8 cellular contexts compared by ENCODE assay signal in the genomic region with DNA sequence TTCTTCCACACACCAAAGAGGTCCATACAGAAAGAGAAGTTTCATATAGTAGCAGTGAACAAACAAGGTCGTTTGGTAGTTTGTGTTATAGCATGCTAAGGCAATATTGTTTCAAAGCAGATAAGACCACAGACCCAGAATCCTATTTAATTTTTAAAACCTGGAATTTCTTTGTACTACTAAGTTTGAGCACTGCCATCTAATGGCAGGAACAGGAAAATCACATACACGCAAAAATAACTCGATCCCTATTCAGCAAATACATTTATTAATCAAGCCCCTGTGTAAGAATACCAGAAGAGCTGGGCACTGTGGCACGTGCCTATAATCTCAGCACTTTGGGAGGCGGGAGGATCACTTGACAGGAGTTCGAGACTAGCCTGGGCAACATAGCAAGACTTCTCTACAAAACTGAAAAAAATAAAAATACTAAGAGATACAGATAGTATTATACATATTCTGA. TPM values are rescaled to one million over a fixed set of nuclear protein-coding genes. Genes with fewer than 3 reads are reported as not detected.
DNase-seq lines count a peak whose midpoint lies in the region; ATAC-seq and TF ChIP-seq lines count a peak whose summit lies in the region.

No MANE protein-coding gene starts in this region.

- intact Hi-C loops in gastrocnemius medialis (cut with DNase I; ENCODE audit: low total_unique reads) (loop anchor here (2.0 kb wide), 1 partner anchor 255 kb away; no protein-coding TSS in a partner anchor), left colon (cut with DNase I, micrococcal nuclease) (no loop called here)

- H3K27ac Mint-ChIP-seq in CD4-positive, CD25-positive, alpha-beta regulatory T cell = no peak overlapping the region
- no peak overlapping the region for H3K27ac Mint-ChIP-seq in stimulated activated naive B cell treated with anti-CD40 and anti-IgM and Interleukin-4, amounts not matched to agents 10 μg/mL and 1 μg/mL and 100 μg/mL, for 72 hours

- no peak overlapping the region for H2AFZ ChIP-seq in fibroblast of lung (ENCODE audit: low read length)

- peak overlapping the region in 3 of 4 donors; percentile 3 to 88 (median 57) for H3K4me3 Mint-ChIP-seq in CD4-positive, CD25-positive, alpha-beta regulatory T cell
- H3K4me3 Mint-ChIP-seq in stimulated activated naive B cell treated with anti-CD40 and anti-IgM and Interleukin-4, amounts not matched to agents 10 μg/mL and 1 μg/mL and 100 μg/mL, for 72 hours = no peak overlapping the region

- no peak overlapping the region for H3K27ac ChIP-seq in CD4-positive, CD25-positive, alpha-beta regulatory T cell (ENCODE audit: insufficient read depth, low read length, poor library complexity, severe bottlenecking)
- H3K27ac ChIP-seq in Peyer's patch = no peak overlapping the region
- no peak overlapping the region for H3K27ac ChIP-seq in fibroblast of lung (ENCODE audit: insufficient read depth, low read length)
- no peak overlapping the region for H3K27ac ChIP-seq in gastrocnemius medialis

- no peak for ATAC-seq in CD4-positive, CD25-positive, alpha-beta regulatory T cell (ENCODE audit: low read depth in 2 of 2)
- ATAC-seq in gastrocnemius medialis (no peak), HG03097 (IDR thresholded peaks at IDR 0.05; ENCODE audit: low FRiP score, unreplicated experiment) (no peak), left colon (no peak)
- ATAC-seq in stimulated activated naive B cell treated with anti-CD40 and anti-IgM and Interleukin-4, amounts not matched to agents 10 μg/mL and 1 μg/mL and 100 μg/mL, for 72 hours (replicated peaks) = no peak

- peaks cover 12 to 35% (median 25%) of the 10 kb centered on the region in 4 donors for H3K4me1 Mint-ChIP-seq in CD4-positive, CD25-positive, alpha-beta regulatory T cell
- peaks cover 12 to 34% of the 10 kb centered on the region in 2 donors for H3K4me1 Mint-ChIP-seq in stimulated activated naive B cell treated with anti-CD40 and anti-IgM and Interleukin-4, amounts not matched to agents 10 μg/mL and 1 μg/mL and 100 μg/mL, for 72 hours

- in situ Hi-C loops in gastrocnemius medialis (cut with MboI; ENCODE audit: low sequenced_read_pairs in 4 of 4) = no loop called here

- no peak overlapping the region for H3K4me2 ChIP-seq in fibroblast of lung (ENCODE audit: extremely low read depth, insufficient read depth, low read length)

- no peaks in the 10 kb centered on the region for H4K20me1 ChIP-seq in fibroblast of lung (ENCODE audit: control insufficient read depth, extremely low read depth, insufficient read depth, low read length)

- TF ChIP-seq POLR2A in Peyer's patch (IDR thresholded peaks at IDR 0.05) = no peak
- no peak for TF ChIP-seq POLR2A in gastrocnemius medialis (IDR thresholded peaks at IDR 0.05)

- H3K27me3 Mint-ChIP-seq in CD4-positive, CD25-positive, alpha-beta regulatory T cell = peaks cover 26% of the 10 kb centered on the region
- peaks cover 13 to 17% of the 10 kb centered on the region in 2 donors for H3K27me3 Mint-ChIP-seq in stimulated activated naive B cell treated with anti-CD40 and anti-IgM and Interleukin-4, amounts not matched to agents 10 μg/mL and 1 μg/mL and 100 μg/mL, for 72 hours

- no peaks in the 10 kb centered on the region for H3K36me3 ChIP-seq in CD4-positive, CD25-positive, alpha-beta regulatory T cell (ENCODE audit: control insufficient read depth, insufficient read depth, low read length)
- H3K36me3 ChIP-seq in Peyer's patch (no peaks in the 10 kb centered on the region), fibroblast of lung (ENCODE audit: control insufficient read depth, insufficient read depth, low read length) (no peaks in the 10 kb centered on the region), gastrocnemius medialis (no peaks in the 10 kb centered on the region)

- H3K79me2 ChIP-seq in fibroblast of lung (ENCODE audit: control insufficient read depth, insufficient read depth, low read length) = peaks cover 19% of the 10 kb centered on the region

- no peaks in the 10 kb centered on the region for H3K9me3 ChIP-seq in CD4-positive, CD25-positive, alpha-beta regulatory T cell (ENCODE audit: control insufficient read depth in 2 of 2, low read length in 2 of 2)
- H3K9me3 ChIP-seq in Peyer's patch = no peaks in the 10 kb centered on the region
- no peaks in the 10 kb centered on the region for H3K9me3 ChIP-seq in fibroblast of lung (ENCODE audit: control insufficient read depth, insufficient read depth, low read depth, low read length)
- H3K9me3 ChIP-seq in gastrocnemius medialis = no peaks in the 10 kb centered on the region

- H3K9me3 Mint-ChIP-seq in CD4-positive, CD25-positive, alpha-beta regulatory T cell = no peaks in the 10 kb centered on the region
- H3K9me3 Mint-ChIP-seq in stimulated activated naive B cell treated with anti-CD40 and anti-IgM and Interleukin-4, amounts not matched to agents 10 μg/mL and 1 μg/mL and 100 μg/mL, for 72 hours = no peaks in the 10 kb centered on the region

- no peak overlapping the region for H3K9ac ChIP-seq in fibroblast of lung (ENCODE audit: insufficient read depth, low read length)

- H3K4me3 ChIP-seq in CD4-positive, CD25-positive, alpha-beta regulatory T cell (ENCODE audit: low read depth, low read length) = no peak overlapping the region
- no peak overlapping the region for H3K4me3 ChIP-seq in Peyer's patch
- no peak overlapping the region for H3K4me3 ChIP-seq in fibroblast of lung (replicated peaks in 1 of 4; ENCODE audit: control extremely low read depth in 1 of 4, insufficient read depth in 1 of 4, low read depth in 3 of 4, low read length in 4 of 4)
- no peak overlapping the region for H3K4me3 ChIP-seq in gastrocnemius medialis

- DNase-seq in CD4-positive, CD25-positive, alpha-beta regulatory T cell = peak in 2 of 3 donors; percentile 19 to 40
- peak; percentile 51 for DNase-seq in H4 (ENCODE audit: low spot score)
- DNase-seq in Peyer's patch = no peak
- DNase-seq in fibroblast of lung (ENCODE audit: low read depth in 2 of 2) = peak; percentile 38 to 64
- no peak for DNase-seq in gastrocnemius medialis
- DNase-seq in stimulated activated naive B cell treated with anti-CD40 and anti-IgM and Interleukin-4, amounts not matched to agents 10 μg/mL and 1 μg/mL and 100 μg/mL, for 72 hours = no peak
- no peak for DNase-seq in left colon

- peaks cover 18% of the 10 kb centered on the region for H3K27me3 ChIP-seq in CD4-positive, CD25-positive, alpha-beta regulatory T cell (ENCODE audit: control insufficient read depth, insufficient read depth, low read length)
- no peaks in the 10 kb centered on the region for H3K27me3 ChIP-seq in Peyer's patch
- peaks cover 8% of the 10 kb centered on the region for H3K27me3 ChIP-seq in fibroblast of lung (ENCODE audit: control insufficient read depth, insufficient read depth, low read length)
- H3K27me3 ChIP-seq in gastrocnemius medialis = peaks cover 0 to 5% (median 0%) of the 10 kb centered on the region in 3 donors

- H3K4me1 ChIP-seq in CD4-positive, CD25-positive, alpha-beta regulatory T cell (ENCODE audit: control insufficient read depth, insufficient read depth, low read length, poor library complexity, severe bottlenecking) = peaks cover 23% of the 10 kb centered on the region
- H3K4me1 ChIP-seq in Peyer's patch = peaks cover 0 to 18% (median 0%) of the 10 kb centered on the region in 4 donors
- no peaks in the 10 kb centered on the region for H3K4me1 ChIP-seq in fibroblast of lung (ENCODE audit: control insufficient read depth, extremely low read depth, insufficient read depth, low read length)
- peaks cover 13% of the 10 kb centered on the region in 2 donors for H3K4me1 ChIP-seq in gastrocnemius medialis

- H3K36me3 Mint-ChIP-seq in CD4-positive, CD25-positive, alpha-beta regulatory T cell = no peaks in the 10 kb centered on the region
- peaks cover 1 to 5% of the 10 kb centered on the region in 2 donors for H3K36me3 Mint-ChIP-seq in stimulated activated naive B cell treated with anti-CD40 and anti-IgM and Interleukin-4, amounts not matched to agents 10 μg/mL and 1 μg/mL and 100 μg/mL, for 72 hours

- TF ChIP-seq CTCF in Peyer's patch (IDR thresholded peaks at IDR 0.05) = peak; percentile 6 to 58 (median 46)
- TF ChIP-seq CTCF in fibroblast of lung (conservative IDR thresholded peaks at IDR 0.05 in 1 of 2, IDR thresholded peaks at IDR 0.05 in 1 of 2; ENCODE audit: low read depth in 1 of 2, low read length in 2 of 2) = peak; percentile 53 to 68
- TF ChIP-seq CTCF in gastrocnemius medialis (IDR thresholded peaks at IDR 0.05 in 4 of 5, conservative IDR thresholded peaks at IDR 0.05 in 1 of 5) = peak in 3 of 5 experiments; percentile 10 to 60 (median 54)

RNA-seq across cellular contexts. Expression of gene BTBD10, which starts 2.9 kb away (rescaled TPM):
- 18.9 TPM for total RNA-seq in CD4-positive, CD25-positive, alpha-beta regulatory T cell
- 10 to 100 TPM; 12.9 to 14.2 (median 13.4) TPM for polyA plus RNA-seq in CD4-positive, CD25-positive, alpha-beta regulatory T cell
- total RNA-seq in H4 (2014; rRNA removed; shearing (Covaris generic)) = 66.2 and 70.1 TPM in 2 replicates
- total RNA-seq in Peyer's patch = 10 to 100 TPM; 13.8 to 33.3 (median 27.1) TPM
- total RNA-seq in fibroblast of lung = 75.8 and 83.9 TPM in 2 replicates
- polyA plus RNA-seq in fibroblast of lung = 37.6 and 40.2 TPM in 2 replicates
- 22.5 and 25.7 TPM in 2 replicates for polyA plus RNA-seq in fibroblast of lung (2012)
- 17.5 and 24.5 TPM in 2 replicates for polyA minus RNA-seq in fibroblast of lung (ENCODE audit: low replicate concordance)
- total RNA-seq in gastrocnemius medialis = 10 to 100 TPM; 18.6 to 31.9 (median 20.3) TPM
- total RNA-seq in left colon = 10 to 100 TPM; 30.3 to 33.9 TPM

RNA-seq across cellular contexts. Expression of gene PTH, which starts 29.9 kb away (rescaled TPM):
- total RNA-seq in CD4-positive, CD25-positive, alpha-beta regulatory T cell = not detected
- not detected for polyA plus RNA-seq in CD4-positive, CD25-positive, alpha-beta regulatory T cell
- not detected in 2 replicates for total RNA-seq in H4 (2014; rRNA removed; shearing (Covaris generic))
- total RNA-seq in Peyer's patch (not detected), fibroblast of lung (not detected in 2 replicates), gastrocnemius medialis (not detected), left colon (not detected)
- not detected in 2 replicates for polyA plus RNA-seq in fibroblast of lung
- polyA plus RNA-seq in fibroblast of lung (2012) = not detected in 2 replicates
- not detected in 2 replicates for polyA minus RNA-seq in fibroblast of lung (ENCODE audit: low replicate concordance)

Comparison
In these comparisons a context has a peak if more than half of its experiments do, and no peak if none do; other contexts are left out.
1. DNase-seq: peak in CD4-positive, CD25-positive, alpha-beta regulatory T cell (2 of 3), H4 (single experiment) and fibroblast of lung (2 of 2); none in Peyer's patch (0 of 3), gastrocnemius medialis (0 of 2), stimulated activated naive B cell treated with anti-CD40 and anti-IgM and Interleukin-4, amounts not matched to agents 10 μg/mL and 1 μg/mL and 100 μg/mL, for 72 hours (single experiment) and left colon (0 of 2).
2. H3K4me3 Mint-ChIP-seq: peak in CD4-positive, CD25-positive, alpha-beta regulatory T cell (3 of 4); none in stimulated activated naive B cell treated with anti-CD40 and anti-IgM and Interleukin-4, amounts not matched to agents 10 μg/mL and 1 μg/mL and 100 μg/mL, for 72 hours (0 of 2).
3. Peak in every context shown above with its lines, with median percentiles within 50 percentile points of each other: CTCF ChIP-seq.